Comparison of ENCODE assay signal across 18 cellular contexts in the genomic region with DNA sequence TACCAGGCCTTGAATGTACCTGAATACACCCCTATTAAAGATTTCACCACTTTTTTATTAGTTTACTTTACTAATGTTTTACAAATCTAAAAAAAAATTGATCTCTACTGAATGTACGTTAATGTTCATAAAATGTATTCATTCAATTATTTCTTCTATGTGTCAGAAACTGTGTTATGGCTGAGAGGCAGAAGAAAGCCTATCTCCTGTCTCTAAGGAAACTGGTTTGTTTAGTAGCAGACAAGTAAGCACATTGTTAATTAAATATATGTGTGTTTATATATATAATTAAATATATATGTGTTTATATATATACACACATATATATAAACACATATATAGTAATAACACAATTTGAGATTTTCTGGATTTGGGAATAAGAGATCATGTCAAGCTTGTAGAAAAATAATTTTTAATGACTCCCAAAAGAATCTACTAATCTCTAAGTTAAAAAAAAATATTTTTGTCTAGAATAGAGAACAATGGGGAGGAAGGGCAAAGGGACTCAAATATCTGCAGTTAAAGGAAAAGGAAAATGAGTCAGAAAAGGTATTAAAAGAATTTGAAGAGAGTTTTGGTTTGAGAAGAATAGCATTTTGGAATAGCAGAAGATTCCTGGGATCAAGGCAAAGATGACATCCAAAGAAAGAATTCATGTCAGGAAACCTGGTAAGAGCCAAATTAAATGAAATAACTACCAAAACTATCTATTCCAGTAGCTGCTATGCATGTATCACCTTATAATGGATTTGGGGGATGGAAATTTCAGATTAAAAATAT.
DNase-seq lines count a peak whose midpoint lies in the region; ATAC-seq and TF ChIP-seq lines count a peak whose summit lies in the region.
"Had no signal": no experiment of that assay in that cellular context is flagged by ENCODE, and none has a peak within 500 bp of the region (broad histone marks: within the 10 kb centered on the region; RNA-seq: fewer than 3 reads in every experiment).

No MANE protein-coding gene starts in this region.

- no peak overlapping the region for H3K4me3 Mint-ChIP-seq in activated CD4-positive, alpha-beta T cell treated with anti-CD3 and anti-CD28 coated beads, Interleukin-2, amount 10 ng/mL, durations not matched to agents 7 days and 5 days
- no peak overlapping the region for H3K4me3 Mint-ChIP-seq in activated naive CD8-positive, alpha-beta T cell treated with anti-CD3 and anti-CD28 coated beads for 36 hours
- H3K4me3 Mint-ChIP-seq: CD4-positive, alpha-beta T cell had no signal

- no peak for ATAC-seq in GM18868 (IDR thresholded peaks at IDR 0.05; ENCODE audit: unreplicated experiment)
- ATAC-seq: HepG2, Panc1, Right ventricle myocardium inferior had no signal

- POLR2A ChIA-PET in activated CD4-positive, alpha-beta T cell treated with anti-CD3 and anti-CD28 coated beads, Interleukin-2, amount 10 ng/mL, durations not matched to agents 7 days and 5 days (lab: Charles Lee): no interaction called here

- no peak overlapping the region for H3K27ac Mint-ChIP-seq in activated CD4-positive, alpha-beta T cell treated with anti-CD3 and anti-CD28 coated beads, Interleukin-2, amount 10 ng/mL, durations not matched to agents 7 days and 5 days
- H3K27ac Mint-ChIP-seq in activated naive CD8-positive, alpha-beta T cell treated with anti-CD3 and anti-CD28 coated beads for 36 hours: no peak overlapping the region
- H3K27ac Mint-ChIP-seq: CD4-positive, alpha-beta T cell had no signal

- peaks cover 3% of the 10 kb centered on the region for H3K4me1 Mint-ChIP-seq in activated CD4-positive, alpha-beta T cell treated with anti-CD3 and anti-CD28 coated beads, Interleukin-2, amount 10 ng/mL, durations not matched to agents 7 days and 5 days
- no peaks in the 10 kb centered on the region for H3K4me1 Mint-ChIP-seq in activated naive CD8-positive, alpha-beta T cell treated with anti-CD3 and anti-CD28 coated beads for 36 hours

- no peaks in the 10 kb centered on the region for H3K36me3 Mint-ChIP-seq in activated CD4-positive, alpha-beta T cell treated with anti-CD3 and anti-CD28 coated beads, Interleukin-2, amount 10 ng/mL, durations not matched to agents 7 days and 5 days (ENCODE audit: low read depth)
- no peaks in the 10 kb centered on the region for H3K36me3 Mint-ChIP-seq in activated naive CD8-positive, alpha-beta T cell treated with anti-CD3 and anti-CD28 coated beads for 36 hours

- CTCF ChIA-PET in activated CD4-positive, alpha-beta T cell treated with anti-CD3 and anti-CD28 coated beads, Interleukin-2, amount 10 ng/mL, durations not matched to agents 7 days and 5 days (lab: Charles Lee): interaction anchor here (1.0 kb wide), 1 partner anchor 25 kb away, joined by 3 read pairs; no protein-coding TSS in a partner anchor

- no peaks in the 10 kb centered on the region for H3K9me3 Mint-ChIP-seq in activated CD4-positive, alpha-beta T cell treated with anti-CD3 and anti-CD28 coated beads, Interleukin-2, amount 10 ng/mL, durations not matched to agents 7 days and 5 days
- H3K9me3 Mint-ChIP-seq in activated naive CD8-positive, alpha-beta T cell treated with anti-CD3 and anti-CD28 coated beads for 36 hours: peaks cover 1% of the 10 kb centered on the region
- H3K9me3 Mint-ChIP-seq: CD4-positive, alpha-beta T cell had no signal

- TF ChIP-seq CTCF in AG10803 (conservative IDR thresholded peaks at IDR 0.05; ENCODE audit: low read length): no peak

- H3K4me3 ChIP-seq in AG10803 (ENCODE audit: low read length): no peak overlapping the region
- H3K4me3 ChIP-seq: SK-N-MC had no signal

- DNase-seq in AG10803 (ENCODE audit: low read depth): peak; percentile 57
- DNase-seq in HS-27A (ENCODE audit: low read depth): peak; percentile 2
- DNase-seq in dermis microvascular lymphatic vessel endothelial cell (ENCODE audit: low read depth in 2 of 2): peak; percentile 18 to 79
- DNase-seq in lung microvascular endothelial cell (ENCODE audit: low read depth in 2 of 2): peak; percentile 55 to 77
- no peak for DNase-seq in activated CD4-positive, alpha-beta T cell treated with anti-CD3 and anti-CD28 coated beads, Interleukin-2, amount 10 ng/mL, durations not matched to agents 7 days and 5 days
- DNase-seq in activated naive CD8-positive, alpha-beta T cell treated with anti-CD3 and anti-CD28 coated beads for 36 hours: no peak
- DNase-seq: ACHN; BE2C; CD4-positive, alpha-beta T cell; KG1; NCI-H146; NCI-H2081; NCI-H510A treated with DMSO at 0.1 percent for 48 hours had no signal

- peaks cover 42% of the 10 kb centered on the region for H3K27me3 Mint-ChIP-seq in activated CD4-positive, alpha-beta T cell treated with anti-CD3 and anti-CD28 coated beads, Interleukin-2, amount 10 ng/mL, durations not matched to agents 7 days and 5 days
- peaks cover 18% of the 10 kb centered on the region for H3K27me3 Mint-ChIP-seq in activated naive CD8-positive, alpha-beta T cell treated with anti-CD3 and anti-CD28 coated beads for 36 hours

Comparison
In these comparisons a context has a peak if more than half of its experiments do, and no peak if none do; other contexts are left out.
1. DNase-seq: peak in AG10803 (single experiment), HS-27A (single experiment), dermis microvascular lymphatic vessel endothelial cell (2 of 2) and lung microvascular endothelial cell (2 of 2); none in activated CD4-positive, alpha-beta T cell treated with anti-CD3 and anti-CD28 coated beads, Interleukin-2, amount 10 ng/mL, durations not matched to agents 7 days and 5 days (single experiment) and activated naive CD8-positive, alpha-beta T cell treated with anti-CD3 and anti-CD28 coated beads for 36 hours (single experiment).